In the genomic region with DNA sequence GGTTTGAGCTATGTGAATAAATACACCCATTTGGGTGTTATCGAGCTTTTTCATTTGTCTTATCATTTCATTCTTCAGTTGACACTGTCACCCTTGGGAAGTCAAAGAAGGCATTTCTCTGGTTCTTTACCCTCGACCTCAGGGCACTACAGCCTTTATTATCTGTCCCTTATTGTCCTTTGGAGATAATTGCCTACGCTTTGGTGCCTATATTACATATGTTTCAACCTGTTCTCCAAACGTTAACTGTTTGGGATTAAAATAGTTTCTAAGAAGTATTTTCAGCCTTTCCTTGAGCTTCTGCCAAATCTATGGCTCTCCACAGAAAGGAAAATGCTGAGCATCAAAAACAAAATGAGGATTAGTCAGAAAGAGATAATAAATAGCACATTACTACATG, we compare ENCODE assay signal across 22 cellular contexts.
"Had no signal": no experiment of that assay in that cellular context is flagged by ENCODE, and none has a peak within 500 bp of the region (broad histone marks: within the 10 kb centered on the region; RNA-seq: fewer than 3 reads in every experiment).

No MANE protein-coding gene starts in this region.

- H3K4me1 ChIP-seq: colonic mucosa, psoas muscle, transverse colon had no signal

- H3K9me3 Mint-ChIP-seq: nephron progenitor cell had no signal

- H2AFZ ChIP-seq: hepatocyte had no signal

- ATAC-seq: left colon; left ventricle myocardium superior; naive thymus-derived CD4-positive, alpha-beta T cell; psoas muscle; sciatic nerve; stimulated activated naive B cell treated with anti-CD40 and anti-IgM and Interleukin-4, amounts not matched to agents 10 μg/mL and 1 μg/mL and 100 μg/mL, for 72 hours; stimulated activated naive CD8-positive, alpha-beta T cell treated with anti-CD3 and anti-CD28 coated beads, Interleukin-15, amount 100 ng/mL, for 72 hours had no signal

- H3K27me3 ChIP-seq: colonic mucosa, hepatocyte, transverse colon had no signal

- H3K36me3 Mint-ChIP-seq: naive thymus-derived CD4-positive, alpha-beta T cell; stimulated activated naive B cell treated with anti-CD40 and anti-IgM and Interleukin-4, amounts not matched to agents 10 μg/mL and 1 μg/mL and 100 μg/mL, for 72 hours had no signal

- H3K4me1 Mint-ChIP-seq: naive thymus-derived CD4-positive, alpha-beta T cell; nephron progenitor cell; stimulated activated naive B cell treated with anti-CD40 and anti-IgM and Interleukin-4, amounts not matched to agents 10 μg/mL and 1 μg/mL and 100 μg/mL, for 72 hours; stimulated activated naive CD8-positive, alpha-beta T cell treated with anti-CD3 and anti-CD28 coated beads, Interleukin-15, amount 100 ng/mL, for 72 hours had no signal

- H3K4me3 Mint-ChIP-seq: naive thymus-derived CD4-positive, alpha-beta T cell; nephron progenitor cell; stimulated activated naive B cell treated with anti-CD40 and anti-IgM and Interleukin-4, amounts not matched to agents 10 μg/mL and 1 μg/mL and 100 μg/mL, for 72 hours; stimulated activated naive CD8-positive, alpha-beta T cell treated with anti-CD3 and anti-CD28 coated beads, Interleukin-15, amount 100 ng/mL, for 72 hours had no signal

- H3K4me2 ChIP-seq: hepatocyte had no signal

- H3K27ac Mint-ChIP-seq: naive thymus-derived CD4-positive, alpha-beta T cell; nephron progenitor cell; stimulated activated naive B cell treated with anti-CD40 and anti-IgM and Interleukin-4, amounts not matched to agents 10 μg/mL and 1 μg/mL and 100 μg/mL, for 72 hours; stimulated activated naive CD8-positive, alpha-beta T cell treated with anti-CD3 and anti-CD28 coated beads, Interleukin-15, amount 100 ng/mL, for 72 hours had no signal

- H3K4me3 ChIP-seq: colonic mucosa, hepatocyte, lung, psoas muscle, skin epidermis, thoracic aorta, transverse colon had no signal

- DNase-seq: cerebellar nuclear complex; colonic mucosa; dermis blood vessel endothelial cell; foreskin fibroblast; head of caudate nucleus; left colon; left ventricle myocardium superior; mesendoderm; naive thymus-derived CD4-positive, alpha-beta T cell; nephron progenitor cell; psoas muscle; retina; stimulated activated CD4-positive, alpha-beta T cell treated with anti-CD3 and anti-CD28 coated beads, Interleukin-2, amount 100 ng/mL, for 24 hours; stimulated activated CD4-positive, alpha-beta T cell treated with anti-CD3 and anti-CD28 coated beads, Interleukin-4, amount 100 ng/mL, for 4 hours; stimulated activated naive B cell treated with anti-CD40 and anti-IgM and Interleukin-4, amounts not matched to agents 10 μg/mL and 1 μg/mL and 100 μg/mL, for 72 hours; stimulated activated naive CD8-positive, alpha-beta T cell treated with anti-CD3 and anti-CD28 coated beads, Interleukin-15, amount 100 ng/mL, for 72 hours; transverse colon had no signal

- H3K9me3 ChIP-seq: colonic mucosa, psoas muscle, thoracic aorta, transverse colon had no signal

- H3K27ac ChIP-seq: colonic mucosa, hepatocyte, psoas muscle, thoracic aorta, transverse colon had no signal

- H3K79me2 ChIP-seq: hepatocyte had no signal

- H3K36me3 ChIP-seq: colonic mucosa, thoracic aorta, transverse colon had no signal

- H3K27me3 Mint-ChIP-seq: naive thymus-derived CD4-positive, alpha-beta T cell; stimulated activated naive B cell treated with anti-CD40 and anti-IgM and Interleukin-4, amounts not matched to agents 10 μg/mL and 1 μg/mL and 100 μg/mL, for 72 hours; stimulated activated naive CD8-positive, alpha-beta T cell treated with anti-CD3 and anti-CD28 coated beads, Interleukin-15, amount 100 ng/mL, for 72 hours had no signal
